In the genomic region with DNA sequence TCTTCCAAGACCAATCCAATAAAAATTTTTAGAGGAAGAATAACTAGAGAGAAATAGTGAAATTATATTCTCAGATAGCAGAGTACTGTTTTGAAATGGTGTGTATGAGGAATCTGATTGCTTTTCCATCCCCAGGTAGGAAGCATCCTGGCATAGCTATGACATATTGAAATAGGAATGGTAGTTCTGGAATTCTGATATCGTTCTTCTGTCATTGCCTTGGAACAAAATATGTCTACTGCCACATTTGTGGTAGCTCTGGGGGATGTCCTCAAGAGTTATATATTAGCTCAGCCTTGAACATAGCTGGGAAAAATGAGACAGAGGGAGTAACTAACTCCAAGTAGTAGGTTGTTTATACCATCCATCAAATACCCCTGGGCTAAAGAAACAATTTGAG, we compare ENCODE assay signal across 7 cellular contexts.
"Had no signal": no experiment of that assay in that cellular context is flagged by ENCODE, and none has a peak within 500 bp of the region (broad histone marks: within the 10 kb centered on the region; RNA-seq: fewer than 3 reads in every experiment).

No MANE protein-coding gene starts in this region.

- FAIRE-seq: HepG2, HTR-8/SVneo, K562 had no signal

- ATAC-seq: HepG2, K562 had no signal

- H3K4me3 ChIP-seq: K562 had no signal

- H3K27ac ChIP-seq: HL-60 had no signal

- DNase-seq: IMR-90, KBM-7, KG1 had no signal
